Comparison of ENCODE assay signal across 26 cellular contexts in the genomic region with DNA sequence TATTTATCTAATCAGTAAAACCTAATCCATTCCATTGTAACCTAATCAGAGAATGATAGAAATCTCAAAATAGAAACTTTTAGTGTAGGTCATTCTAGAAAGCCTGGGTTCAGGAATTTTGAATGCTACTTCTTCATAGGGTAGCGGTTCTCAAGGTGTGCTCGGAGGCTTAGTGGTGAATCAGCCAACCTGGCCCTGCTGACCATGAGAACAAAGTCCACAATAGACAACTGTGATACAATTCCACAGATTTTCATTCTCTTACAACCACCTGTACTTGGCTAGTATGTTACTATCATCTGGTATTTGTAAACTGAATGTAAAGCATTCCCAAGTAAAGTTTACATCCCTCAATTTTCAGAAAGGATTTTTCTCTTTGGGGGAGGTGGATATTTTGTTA.
"Had no signal": no experiment of that assay in that cellular context is flagged by ENCODE, and none has a peak within 500 bp of the region (broad histone marks: within the 10 kb centered on the region; RNA-seq: fewer than 3 reads in every experiment).

No MANE protein-coding gene starts in this region.

- H3K9me3 Mint-ChIP-seq: activated T-helper 1 cell treated with anti-CD3 and anti-CD28 coated beads, Interleukin-12 subunit alpha, Interleukin-12 subunit beta, Interleukin-2, Interleukin-4 antibody, amounts not matched to agents 30 ng/mL and 10 ng/mL and 1 ng/mL, durations not matched to agents 14 hours and 24 hours and 36 hours; brain; central memory CD8-positive, alpha-beta T cell; WTC11 had no signal

- H3K4me3 Mint-ChIP-seq: activated CD8-positive, alpha-beta T cell treated with anti-CD3 and anti-CD28 coated beads, Interleukin-2, amount 10 ng/mL, durations not matched to agents 7 days and 5 days; activated naive CD8-positive, alpha-beta T cell; activated T-helper 1 cell treated with anti-CD3 and anti-CD28 coated beads, Interleukin-12 subunit alpha, Interleukin-12 subunit beta, Interleukin-2, Interleukin-4 antibody, amounts not matched to agents 30 ng/mL and 10 ng/mL and 1 ng/mL, durations not matched to agents 14 hours and 24 hours and 36 hours; brain; central memory CD8-positive, alpha-beta T cell; T-helper 17 cell; WTC11 had no signal

- FAIRE-seq: astrocyte, RCC 7860 had no signal

- ATAC-seq: activated CD8-positive, alpha-beta T cell treated with anti-CD3 and anti-CD28 coated beads, Interleukin-2, amount 10 ng/mL, durations not matched to agents 7 days and 5 days; PC-3; T-helper 17 cell had no signal

- H3K27me3 Mint-ChIP-seq: activated naive CD8-positive, alpha-beta T cell; central memory CD8-positive, alpha-beta T cell; T-helper 17 cell had no signal

- DNase-seq: activated CD4-positive, alpha-beta T cell treated with anti-CD3 and anti-CD28 coated beads for 48 hours; activated CD4-positive, alpha-beta T cell treated with anti-CD3 and anti-CD28 coated beads, Interleukin-2, amount 50 U/mL, for 4 hours; activated CD4-positive, CD25-positive, alpha-beta regulatory T cell treated with anti-CD3 and anti-CD28 coated beads, Interleukin-2, amount 50 U/mL, for 72 hours; activated CD8-positive, alpha-beta memory T cell treated with anti-CD3 and anti-CD28 coated beads, Interleukin-2, amount 50 U/mL, for 48 hours; activated CD8-positive, alpha-beta T cell treated with anti-CD3 and anti-CD28 coated beads, Interleukin-2, amount 10 ng/mL, durations not matched to agents 7 days and 5 days; activated effector memory CD4-positive, alpha-beta T cell treated with Interleukin-2 at 50 U/mL for 16 hours; activated naive CD4-positive, alpha-beta T cell treated with Interleukin-2 at 50 U/mL for 16 hours; activated T-cell treated with anti-CD3 and anti-CD28 coated beads, Interleukin-2, amount 50 U/mL, for 1 hour; amygdala; KG1; NCI-H1092; NCI-H1694; NCI-H2029; NCI-H510A; NCI-H526 treated with DMSO at 0.1 percent for 48 hours; PC-3; SHP77; T-helper 17 cell; T-helper 9 cell had no signal

- H3K4me1 Mint-ChIP-seq: brain; central memory CD8-positive, alpha-beta T cell had no signal

- H3K36me3 Mint-ChIP-seq: activated naive CD8-positive, alpha-beta T cell; brain; WTC11 had no signal

- H3K27ac Mint-ChIP-seq: activated CD8-positive, alpha-beta T cell treated with anti-CD3 and anti-CD28 coated beads, Interleukin-2, amount 10 ng/mL, durations not matched to agents 7 days and 5 days; activated naive CD8-positive, alpha-beta T cell; activated T-helper 1 cell treated with anti-CD3 and anti-CD28 coated beads, Interleukin-12 subunit alpha, Interleukin-12 subunit beta, Interleukin-2, Interleukin-4 antibody, amounts not matched to agents 30 ng/mL and 10 ng/mL and 1 ng/mL, durations not matched to agents 14 hours and 24 hours and 36 hours; brain; T-helper 17 cell; WTC11 had no signal
